In genomic region chr12:56581418-56582145, GRCh38 we compare ENCODE assay signal across 11 cellular contexts. TPM values are rescaled to one million over a fixed set of nuclear protein-coding genes. Genes with fewer than 3 reads are reported as not detected.
A peak's percentile ranks its signal among the peaks of the same experiment; 100 is the strongest.
DNase-seq lines count a peak whose midpoint lies in the region; ATAC-seq and TF ChIP-seq lines count a peak whose summit lies in the region.
"Had no signal": no experiment of that assay in that cellular context is flagged by ENCODE, and none has a peak within 500 bp of the region (broad histone marks: within the 10 kb centered on the region; RNA-seq: fewer than 3 reads in every experiment).

No MANE protein-coding gene starts in this region.

- WGBS in upper lobe of left lung, 2 donors = 79 to 84% methylated on average over 10 of the region's 10 CpGs

- ATAC-seq in HG03432 (IDR thresholded peaks at IDR 0.05; ENCODE audit: unreplicated experiment) (peak; percentile 40), HG03135 (IDR thresholded peaks at IDR 0.05; ENCODE audit: unreplicated experiment) (no peak), upper lobe of left lung (ENCODE audit: low FRiP score in 2 of 2) (no peak), GM18505 (IDR thresholded peaks at IDR 0.05; ENCODE audit: unreplicated experiment) (no peak)
- ATAC-seq: left colon had no signal

- TF ChIP-seq POLR2A in upper lobe of left lung (IDR thresholded peaks at IDR 0.05) = no peak
- TF ChIP-seq POLR2A in GM18505 (IDR thresholded peaks at IDR 0.05; ENCODE audit: borderline replicate concordance, extremely low read depth, insufficient read depth, insufficient read length) = no peak

- H3K36me3 Mint-ChIP-seq in immature natural killer cell = no peaks in the 10 kb centered on the region

- H3K4me3 ChIP-seq in ACC112 (ENCODE audit: low read depth, low read length) = no peak overlapping the region
- no peak overlapping the region for H3K4me3 ChIP-seq in upper lobe of left lung
- H3K4me3 ChIP-seq: smooth muscle cell, vagina had no signal

- H3K4me1 ChIP-seq in ACC112 (ENCODE audit: control insufficient read depth, insufficient read depth, low read length, unreplicated experiment) (peaks cover 18% of the 10 kb centered on the region), upper lobe of left lung (peaks cover 0 to 4% (median 0%) of the 10 kb centered on the region in 4 donors)
- H3K4me1 ChIP-seq: vagina had no signal

- peaks cover 16 to 18% of the 10 kb centered on the region in 2 donors for H3K4me1 Mint-ChIP-seq in immature natural killer cell

- no peak for TF ChIP-seq EP300 in upper lobe of left lung (IDR thresholded peaks at IDR 0.05)

- H3K4me3 Mint-ChIP-seq in immature natural killer cell = peak overlapping the region in 3 of 5 donors; percentile 1 to 59 (median 53)

- peak overlapping the region; percentile 64 for H3K27ac ChIP-seq in ACC112 (ENCODE audit: low read depth, low read length)
- peak overlapping the region in 2 of 4 donors; percentile 11 to 39 for H3K27ac ChIP-seq in upper lobe of left lung
- H3K27ac ChIP-seq: vagina had no signal

- TF ChIP-seq CTCF in upper lobe of left lung (IDR thresholded peaks at IDR 0.05) = no peak

- H3K27me3 ChIP-seq in ACC112 (ENCODE audit: insufficient read depth, low read length) (no peaks in the 10 kb centered on the region), upper lobe of left lung (no peaks in the 10 kb centered on the region)
- H3K27me3 ChIP-seq: vagina had no signal

- peak; percentile 42 for DNase-seq in activated CD8-positive, alpha-beta memory T cell treated with anti-CD3 and anti-CD28 coated beads, Interleukin-2, amount 50 U/mL, for 4 hours
- DNase-seq in immature natural killer cell = peak; percentile 21 to 39 (median 22)
- no peak for DNase-seq in posterior cingulate gyrus
- no peak for DNase-seq in upper lobe of left lung
- DNase-seq: left colon had no signal

- no peaks in the 10 kb centered on the region for H3K9me3 Mint-ChIP-seq in immature natural killer cell

- H3K36me3 ChIP-seq in ACC112 (ENCODE audit: insufficient read depth, low read length) = peaks cover 5% of the 10 kb centered on the region; the same call in 1 of the 2 replicates
- H3K36me3 ChIP-seq in upper lobe of left lung = peaks cover 12 to 83% (median 38%) of the 10 kb centered on the region in 4 donors

- no peaks in the 10 kb centered on the region for H3K9me3 ChIP-seq in upper lobe of left lung
- H3K9me3 ChIP-seq: vagina had no signal

- intact Hi-C loops in posterior cingulate gyrus (cut with DNase I) = no loop called here

- H3K27me3 Mint-ChIP-seq in immature natural killer cell (ENCODE audit: low read depth in 3 of 3) = no peaks in the 10 kb centered on the region

- H2AFZ ChIP-seq in ACC112 (ENCODE audit: low read length, unreplicated experiment) = no peak overlapping the region

- peak overlapping the region; percentile 50 to 85 (median 76) for H3K27ac Mint-ChIP-seq in immature natural killer cell

- H3K79me2 ChIP-seq in ACC112 (ENCODE audit: control insufficient read depth, insufficient read depth, low read length, unreplicated experiment) = no peaks in the 10 kb centered on the region

RNA-seq across cellular contexts. Expression of gene BAZ2A, which starts 48.5 kb away (rescaled TPM):
- 10 to 100 TPM in 2 of 3 donors, 1 to 10 TPM in 1; 6.5 to 37.5 (median 11.9) TPM for polyA plus RNA-seq in immature natural killer cell
- total RNA-seq in upper lobe of left lung = 100 to 1,000 TPM in 2 of 6 donors, 10 to 100 TPM in 4; 74.5 to 245 (median 95.5) TPM

RNA-seq across cellular contexts. Expression of gene RBMS2, which starts 60.0 kb away (rescaled TPM):
- 1 to 10 TPM; 1.1 to 1.3 (median 1.3) TPM for polyA plus RNA-seq in immature natural killer cell
- total RNA-seq in upper lobe of left lung = 100 to 1,000 TPM in 1 of 6 donors, 10 to 100 TPM in 5; 43.0 to 113 (median 78.4) TPM

Comparison
In these comparisons a context has a peak if more than half of its experiments do, and no peak if none do; other contexts are left out.
1. DNase-seq: peak in activated CD8-positive, alpha-beta memory T cell treated with anti-CD3 and anti-CD28 coated beads, Interleukin-2, amount 50 U/mL, for 4 hours (single experiment) and immature natural killer cell (3 of 3); none in posterior cingulate gyrus (0 of 10) and upper lobe of left lung (0 of 2).